Comparison of ENCODE assay signal across 22 cellular contexts in genomic region chr1:205709640-205710039, GRCh38.
"Had no signal": no experiment of that assay in that cellular context is flagged by ENCODE, and none has a peak within 500 bp of the region (broad histone marks: within the 10 kb centered on the region; RNA-seq: fewer than 3 reads in every experiment).

No MANE protein-coding gene starts in this region.

- H3K36me3 ChIP-seq: neural progenitor cell, ovary, transverse colon had no signal

- H3K27ac Mint-ChIP-seq: dendritic cell treated with granulocyte-macrophage colony-stimulating factor and Interleukin-4, amounts not matched to agents 40 ng/mL and 50 ng/mL, for 4 days; effector memory CD8-positive, alpha-beta T cell; neural progenitor cell; stimulated activated memory B cell treated with anti-CD40 and anti-IgM and Interleukin-4, amounts not matched to agents 10 μg/mL and 1 μg/mL and 100 μg/mL, for 72 hours had no signal

- DNase-seq: effector memory CD8-positive, alpha-beta T cell; esophagus squamous epithelium; glutamatergic neuron; kidney; left cardiac atrium; left ventricle myocardium superior; mucosa of descending colon; natural killer cell; nucleus accumbens; ovary; right cardiac atrium; stimulated activated CD4-positive, alpha-beta T cell treated with anti-CD3 and anti-CD28 coated beads, Interleukin-15, amount 100 ng/mL, for 24 hours; stimulated activated CD4-positive, alpha-beta T cell treated with anti-CD3 and anti-CD28 coated beads, Interleukin-1b, Interleukin-23, amount 100 ng/mL, for 48 hours; stimulated activated CD4-positive, alpha-beta T cell treated with anti-CD3 and anti-CD28 coated beads, Interleukin-4, amount 100 ng/mL, for 24 hours; stimulated activated naive CD8-positive, alpha-beta T cell treated with anti-CD3 and anti-CD28 coated beads, Interleukin-15, amount 100 ng/mL, for 72 hours; testis; transverse colon had no signal

- H3K4me3 Mint-ChIP-seq: central memory CD8-positive, alpha-beta T cell; dendritic cell treated with granulocyte-macrophage colony-stimulating factor and Interleukin-4, amounts not matched to agents 40 ng/mL and 50 ng/mL, for 4 days; effector memory CD8-positive, alpha-beta T cell; natural killer cell; neural progenitor cell; stimulated activated memory B cell treated with anti-CD40 and anti-IgM and Interleukin-4, amounts not matched to agents 10 μg/mL and 1 μg/mL and 100 μg/mL, for 72 hours; stimulated activated naive CD8-positive, alpha-beta T cell treated with anti-CD3 and anti-CD28 coated beads, Interleukin-15, amount 100 ng/mL, for 72 hours had no signal

- H3K27me3 ChIP-seq: esophagus squamous epithelium, gastroesophageal sphincter, neural progenitor cell, ovary, testis, transverse colon had no signal

- H3K4me1 ChIP-seq: neural progenitor cell had no signal

- H3K36me3 Mint-ChIP-seq: natural killer cell had no signal

- H3K9ac ChIP-seq: neural progenitor cell had no signal

- H3K9me3 Mint-ChIP-seq: central memory CD8-positive, alpha-beta T cell; dendritic cell treated with granulocyte-macrophage colony-stimulating factor and Interleukin-4, amounts not matched to agents 40 ng/mL and 50 ng/mL, for 4 days; effector memory CD8-positive, alpha-beta T cell; natural killer cell; neural progenitor cell; stimulated activated memory B cell treated with anti-CD40 and anti-IgM and Interleukin-4, amounts not matched to agents 10 μg/mL and 1 μg/mL and 100 μg/mL, for 72 hours; stimulated activated naive CD8-positive, alpha-beta T cell treated with anti-CD3 and anti-CD28 coated beads, Interleukin-15, amount 100 ng/mL, for 72 hours had no signal

- ATAC-seq: effector memory CD8-positive, alpha-beta T cell; gastroesophageal sphincter; mucosa of descending colon; natural killer cell; stimulated activated memory B cell treated with anti-CD40 and anti-IgM and Interleukin-4, amounts not matched to agents 10 μg/mL and 1 μg/mL and 100 μg/mL, for 72 hours; stimulated activated naive CD8-positive, alpha-beta T cell treated with anti-CD3 and anti-CD28 coated beads, Interleukin-15, amount 100 ng/mL, for 72 hours had no signal

- H3K9me3 ChIP-seq: esophagus squamous epithelium, gastroesophageal sphincter, mucosa of descending colon, ovary, testis, transverse colon had no signal

- H3K27me3 Mint-ChIP-seq: central memory CD8-positive, alpha-beta T cell; effector memory CD8-positive, alpha-beta T cell; stimulated activated memory B cell treated with anti-CD40 and anti-IgM and Interleukin-4, amounts not matched to agents 10 μg/mL and 1 μg/mL and 100 μg/mL, for 72 hours; stimulated activated naive CD8-positive, alpha-beta T cell treated with anti-CD3 and anti-CD28 coated beads, Interleukin-15, amount 100 ng/mL, for 72 hours had no signal

- H3K4me3 ChIP-seq: esophagus squamous epithelium, gastroesophageal sphincter, mucosa of descending colon, neural progenitor cell, ovary, testis, transverse colon had no signal

- H3K27ac ChIP-seq: esophagus squamous epithelium, gastroesophageal sphincter, neural progenitor cell, ovary, testis, transverse colon had no signal
